In the genomic region with DNA sequence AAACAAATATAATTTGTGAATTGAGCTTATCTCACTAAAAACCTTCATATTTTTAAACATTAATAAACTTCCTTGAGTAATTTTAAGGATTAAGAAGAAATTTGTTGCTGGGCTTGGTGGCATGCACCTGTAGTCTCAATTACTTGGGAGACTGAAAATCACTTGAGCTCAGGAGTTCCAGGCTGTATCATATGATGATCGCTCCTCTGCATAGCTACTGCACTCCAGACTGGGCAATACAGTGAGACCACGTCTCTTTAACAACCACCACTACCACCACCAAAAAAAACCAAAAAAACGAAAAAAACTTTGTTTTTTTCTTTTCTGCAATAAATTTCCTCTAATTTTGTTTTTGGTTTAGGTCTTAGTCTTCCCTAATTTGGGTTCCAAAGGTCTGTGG, we compare ENCODE assay signal across 27 cellular contexts.
"Had no signal": no experiment of that assay in that cellular context is flagged by ENCODE, and none has a peak within 500 bp of the region (broad histone marks: within the 10 kb centered on the region; RNA-seq: fewer than 3 reads in every experiment).

No MANE protein-coding gene starts in this region.

- H3K27ac ChIP-seq: stomach, suprapubic skin, testis, thoracic aorta, thyroid gland, tibial artery, tibial nerve, transverse colon, upper lobe of left lung, upper lobe of right lung, uterus, vagina had no signal

- ATAC-seq: stimulated activated effector memory CD8-positive, alpha-beta T cell treated with anti-CD3 and anti-CD28 coated beads, Interleukin-12 subunit alpha, Interleukin-12 subunit beta, amount 100 ng/mL, for 72 hours; stimulated activated memory B cell treated with anti-CD40 and anti-IgM and Interleukin-4, amounts not matched to agents 10 μg/mL and 1 μg/mL and 100 μg/mL, for 72 hours; stimulated activated naive B cell treated with anti-CD40 and anti-IgM and Interleukin-4, amounts not matched to agents 10 μg/mL and 1 μg/mL and 100 μg/mL, for 72 hours; stimulated activated naive CD8-positive, alpha-beta T cell treated with anti-CD3 and anti-CD28 coated beads, Interleukin-15, amount 100 ng/mL, for 72 hours; stimulated activated naive CD8-positive, alpha-beta T cell treated with anti-CD3 and anti-CD28 coated beads, Interleukin-15, Interleukin-2, amounts not matched to agents 100 U/mL and 50 U/mL, for 24 hours; upper lobe of right lung had no signal

- H3K9me3 ChIP-seq: stomach, suprapubic skin, testis, thoracic aorta, thyroid gland, tibial artery, tibial nerve, transverse colon, upper lobe of left lung, upper lobe of right lung, uterus, vagina had no signal

- DNase-seq: stimulated activated CD4-positive, alpha-beta T cell treated with anti-CD3 and anti-CD28 coated beads, Interleukin-2, amount 100 ng/mL, for 48 hours; stimulated activated CD4-positive, alpha-beta T cell treated with anti-CD3 and anti-CD28 coated beads, Interleukin-4, amount 100 ng/mL, for 1 hour; stimulated activated CD4-positive, alpha-beta T cell treated with anti-CD3 and anti-CD28 coated beads, Interleukin-4, amount 100 ng/mL, for 24 hours; stimulated activated CD4-positive, alpha-beta T cell treated with anti-CD3 and anti-CD28 coated beads, Interleukin-4, amount 100 ng/mL, for 4 hours; stimulated activated CD8-positive, alpha-beta memory T cell treated with anti-CD3 and anti-CD28 coated beads, Interleukin-4, amount 100 ng/mL, for 48 hours; stimulated activated naive B cell treated with anti-CD40 and anti-IgM and Interleukin-4, amounts not matched to agents 10 μg/mL and 1 μg/mL and 100 μg/mL, for 72 hours; stimulated activated naive CD4-positive, alpha-beta T cell; stimulated activated naive CD4-positive, alpha-beta T cell treated with Interleukin-2 at 50 U/mL for 16 hours; stimulated activated naive CD8-positive, alpha-beta T cell treated with anti-CD3 and anti-CD28 coated beads, Interleukin-15, amount 100 ng/mL, for 72 hours; stimulated activated naive CD8-positive, alpha-beta T cell treated with anti-CD3 and anti-CD28 coated beads, Interleukin-15, Interleukin-2, amounts not matched to agents 100 U/mL and 50 U/mL, for 24 hours; stomach; substantia nigra; testis; thyroid gland; tibial artery; transverse colon; upper lobe of left lung; upper lobe of right lung; uterus had no signal

- H3K36me3 Mint-ChIP-seq: stimulated activated effector memory CD8-positive, alpha-beta T cell treated with anti-CD3 and anti-CD28 coated beads, Interleukin-12 subunit alpha, Interleukin-12 subunit beta, amount 100 ng/mL, for 72 hours; stimulated activated memory B cell treated with anti-CD40 and anti-IgM and Interleukin-4, amounts not matched to agents 10 μg/mL and 1 μg/mL and 100 μg/mL, for 72 hours; stimulated activated naive B cell treated with anti-CD40 and anti-IgM and Interleukin-4, amounts not matched to agents 10 μg/mL and 1 μg/mL and 100 μg/mL, for 72 hours; type B pancreatic cell had no signal

- H3K4me3 Mint-ChIP-seq: stimulated activated effector memory CD8-positive, alpha-beta T cell treated with anti-CD3 and anti-CD28 coated beads, Interleukin-12 subunit alpha, Interleukin-12 subunit beta, amount 100 ng/mL, for 72 hours; stimulated activated memory B cell treated with anti-CD40 and anti-IgM and Interleukin-4, amounts not matched to agents 10 μg/mL and 1 μg/mL and 100 μg/mL, for 72 hours; stimulated activated naive B cell treated with anti-CD40 and anti-IgM and Interleukin-4, amounts not matched to agents 10 μg/mL and 1 μg/mL and 100 μg/mL, for 72 hours; stimulated activated naive CD8-positive, alpha-beta T cell treated with anti-CD3 and anti-CD28 coated beads, Interleukin-15, amount 100 ng/mL, for 72 hours; stimulated activated naive CD8-positive, alpha-beta T cell treated with anti-CD3 and anti-CD28 coated beads, Interleukin-15, Interleukin-2, amounts not matched to agents 100 ng/mL and 50 ng/mL, for 24 hours had no signal

- H3K36me3 ChIP-seq: stomach, suprapubic skin, thoracic aorta, thyroid gland, tibial artery, tibial nerve, transverse colon, upper lobe of left lung, upper lobe of right lung, uterus, vagina had no signal

- H3K4me1 ChIP-seq: testis, uterus had no signal

- H3K27ac Mint-ChIP-seq: stimulated activated effector memory CD8-positive, alpha-beta T cell treated with anti-CD3 and anti-CD28 coated beads, Interleukin-12 subunit alpha, Interleukin-12 subunit beta, amount 100 ng/mL, for 72 hours; stimulated activated memory B cell treated with anti-CD40 and anti-IgM and Interleukin-4, amounts not matched to agents 10 μg/mL and 1 μg/mL and 100 μg/mL, for 72 hours; stimulated activated naive B cell treated with anti-CD40 and anti-IgM and Interleukin-4, amounts not matched to agents 10 μg/mL and 1 μg/mL and 100 μg/mL, for 72 hours; stimulated activated naive CD8-positive, alpha-beta T cell treated with anti-CD3 and anti-CD28 coated beads, Interleukin-15, amount 100 ng/mL, for 72 hours; stimulated activated naive CD8-positive, alpha-beta T cell treated with anti-CD3 and anti-CD28 coated beads, Interleukin-15, Interleukin-2, amounts not matched to agents 100 ng/mL and 50 ng/mL, for 24 hours had no signal

- H3K4me3 ChIP-seq: stomach, suprapubic skin, testis, thoracic aorta, thyroid gland, tibial artery, tibial nerve, transverse colon, upper lobe of left lung, upper lobe of right lung, uterus, vagina had no signal

- H3K9me3 Mint-ChIP-seq: stimulated activated effector memory CD8-positive, alpha-beta T cell treated with anti-CD3 and anti-CD28 coated beads, Interleukin-12 subunit alpha, Interleukin-12 subunit beta, amount 100 ng/mL, for 72 hours; stimulated activated memory B cell treated with anti-CD40 and anti-IgM and Interleukin-4, amounts not matched to agents 10 μg/mL and 1 μg/mL and 100 μg/mL, for 72 hours; stimulated activated naive B cell treated with anti-CD40 and anti-IgM and Interleukin-4, amounts not matched to agents 10 μg/mL and 1 μg/mL and 100 μg/mL, for 72 hours; stimulated activated naive CD8-positive, alpha-beta T cell treated with anti-CD3 and anti-CD28 coated beads, Interleukin-15, amount 100 ng/mL, for 72 hours; stimulated activated naive CD8-positive, alpha-beta T cell treated with anti-CD3 and anti-CD28 coated beads, Interleukin-15, Interleukin-2, amounts not matched to agents 100 ng/mL and 50 ng/mL, for 24 hours; type B pancreatic cell had no signal

- H3K27me3 Mint-ChIP-seq: stimulated activated memory B cell treated with anti-CD40 and anti-IgM and Interleukin-4, amounts not matched to agents 10 μg/mL and 1 μg/mL and 100 μg/mL, for 72 hours; stimulated activated naive B cell treated with anti-CD40 and anti-IgM and Interleukin-4, amounts not matched to agents 10 μg/mL and 1 μg/mL and 100 μg/mL, for 72 hours; stimulated activated naive CD8-positive, alpha-beta T cell treated with anti-CD3 and anti-CD28 coated beads, Interleukin-15, amount 100 ng/mL, for 72 hours; stimulated activated naive CD8-positive, alpha-beta T cell treated with anti-CD3 and anti-CD28 coated beads, Interleukin-15, Interleukin-2, amounts not matched to agents 100 ng/mL and 50 ng/mL, for 24 hours; type B pancreatic cell had no signal

- H3K27me3 ChIP-seq: stomach, suprapubic skin, testis, thyroid gland, tibial artery, tibial nerve, transverse colon, upper lobe of left lung, upper lobe of right lung, uterus, vagina had no signal
